10 cellular contexts compared by ENCODE assay signal in genomic region chr20:41178495-41178894, GRCh38. TPM values are rescaled to one million over a fixed set of nuclear protein-coding genes. Genes with fewer than 3 reads are reported as not detected.
DNase-seq lines count a peak whose midpoint lies in the region; ATAC-seq lines count a peak whose summit lies in the region.
"Had no signal": no experiment of that assay in that cellular context is flagged by ENCODE, and none has a peak within 500 bp of the region (broad histone marks: within the 10 kb centered on the region; RNA-seq: fewer than 3 reads in every experiment).

No MANE protein-coding gene starts in this region.

- H2BK12ac ChIP-seq in mesenchymal stem cell (ENCODE audit: low read length in 2 of 2): no peak overlapping the region

- no peaks in the 10 kb centered on the region for H3K27me3 ChIP-seq in mesenchymal stem cell (ENCODE audit: control insufficient read depth in 1 of 2, insufficient read depth in 1 of 2, low read length in 2 of 2)

- H2BK120ac ChIP-seq in mesenchymal stem cell (ENCODE audit: low read depth, low read length): no peak overlapping the region

- H3K4ac ChIP-seq in mesenchymal stem cell (ENCODE audit: low read depth in 1 of 2, low read length in 2 of 2): no peak overlapping the region

- H2AK5ac ChIP-seq in mesenchymal stem cell (ENCODE audit: low read length, severe bottlenecking): peak overlapping the region; percentile 77

- peaks cover 73% of the 10 kb centered on the region for H3K36me3 Mint-ChIP-seq in activated T-cell treated with anti-CD3 and anti-CD28 coated beads, Interleukin-2, amount 50 U/mL, for 24 hours (ENCODE audit: low read depth)
- no peaks in the 10 kb centered on the region for H3K36me3 Mint-ChIP-seq in activated T-cell treated with anti-CD3 and anti-CD28 coated beads, Interleukin-2, amount 50 U/mL, for 72 hours (ENCODE audit: insufficient read depth in 2 of 2)

- H3K4me3 Mint-ChIP-seq in activated T-cell treated with anti-CD3 and anti-CD28 coated beads, Interleukin-2, amount 50 U/mL, for 24 hours: no peak overlapping the region
- no peak overlapping the region for H3K4me3 Mint-ChIP-seq in activated T-cell treated with anti-CD3 and anti-CD28 coated beads, Interleukin-2, amount 50 U/mL, for 72 hours
- H3K4me3 Mint-ChIP-seq: stimulated activated naive B cell treated with anti-CD40 and anti-IgM and Interleukin-4, amounts not matched to agents 10 μg/mL and 1 μg/mL and 100 μg/mL, for 72 hours had no signal

- peak overlapping the region; percentile 85 for H3K27ac ChIP-seq in angular gyrus (ENCODE audit: low read depth, low read length)
- peak overlapping the region; percentile 4 for H3K27ac ChIP-seq in mesenchymal stem cell (ENCODE audit: low read length, poor library complexity, severe bottlenecking)
- H3K27ac ChIP-seq in temporal lobe (ENCODE audit: low read depth, low read length): peak overlapping the region; percentile 94

- H2AFZ ChIP-seq in mesenchymal stem cell (ENCODE audit: low read depth, low read length): no peak overlapping the region

- peak; percentile 7 for DNase-seq in activated T-cell treated with anti-CD3 and anti-CD28 coated beads, Interleukin-2, amount 50 U/mL, for 24 hours
- DNase-seq in activated T-cell treated with anti-CD3 and anti-CD28 coated beads, Interleukin-2, amount 50 U/mL, for 72 hours: no peak
- no peak for DNase-seq in mesenchymal stem cell
- no peak for DNase-seq in activated effector memory CD4-positive, alpha-beta T cell treated with Interleukin-2 at 50 U/mL for 16 hours
- no peak for DNase-seq in putamen (ENCODE audit: low spot score)
- no peak for DNase-seq in sciatic nerve (ENCODE audit: low spot score)
- DNase-seq: NCI-H526 treated with DMSO at 0.1 percent for 48 hours; stimulated activated naive B cell treated with anti-CD40 and anti-IgM and Interleukin-4, amounts not matched to agents 10 μg/mL and 1 μg/mL and 100 μg/mL, for 72 hours had no signal

- no peaks in the 10 kb centered on the region for H3K27me3 Mint-ChIP-seq in activated T-cell treated with anti-CD3 and anti-CD28 coated beads, Interleukin-2, amount 50 U/mL, for 24 hours
- H3K27me3 Mint-ChIP-seq in activated T-cell treated with anti-CD3 and anti-CD28 coated beads, Interleukin-2, amount 50 U/mL, for 72 hours (ENCODE audit: low read depth): no peaks in the 10 kb centered on the region
- H3K27me3 Mint-ChIP-seq: stimulated activated naive B cell treated with anti-CD40 and anti-IgM and Interleukin-4, amounts not matched to agents 10 μg/mL and 1 μg/mL and 100 μg/mL, for 72 hours had no signal

- no peak overlapping the region for H3K23ac ChIP-seq in mesenchymal stem cell (ENCODE audit: low read length in 2 of 2)

- 91% methylated on average over 6 of the region's 6 CpGs for WGBS in mesenchymal stem cell

- peaks cover 13% of the 10 kb centered on the region for H3K4me1 Mint-ChIP-seq in activated T-cell treated with anti-CD3 and anti-CD28 coated beads, Interleukin-2, amount 50 U/mL, for 24 hours (ENCODE audit: low read depth)
- peaks cover 10% of the 10 kb centered on the region for H3K4me1 Mint-ChIP-seq in activated T-cell treated with anti-CD3 and anti-CD28 coated beads, Interleukin-2, amount 50 U/mL, for 72 hours (ENCODE audit: low read depth)
- H3K4me1 Mint-ChIP-seq: stimulated activated naive B cell treated with anti-CD40 and anti-IgM and Interleukin-4, amounts not matched to agents 10 μg/mL and 1 μg/mL and 100 μg/mL, for 72 hours had no signal

- H3K27ac Mint-ChIP-seq in activated T-cell treated with anti-CD3 and anti-CD28 coated beads, Interleukin-2, amount 50 U/mL, for 24 hours: peak overlapping the region; percentile 39
- H3K27ac Mint-ChIP-seq in activated T-cell treated with anti-CD3 and anti-CD28 coated beads, Interleukin-2, amount 50 U/mL, for 72 hours: no peak overlapping the region
- H3K27ac Mint-ChIP-seq: stimulated activated naive B cell treated with anti-CD40 and anti-IgM and Interleukin-4, amounts not matched to agents 10 μg/mL and 1 μg/mL and 100 μg/mL, for 72 hours had no signal

- no peak overlapping the region for H4K91ac ChIP-seq in mesenchymal stem cell (ENCODE audit: low read length)

- H3K79me1 ChIP-seq in mesenchymal stem cell (replicated peaks; ENCODE audit: low read length, poor library complexity, severe bottlenecking): peaks cover 33% of the 10 kb centered on the region

- no peak for ATAC-seq in activated T-cell treated with anti-CD3 and anti-CD28 coated beads, Interleukin-2, amount 50 U/mL, for 72 hours (replicated peaks in 1 of 2)
- no peak for ATAC-seq in sciatic nerve
- ATAC-seq: stimulated activated naive B cell treated with anti-CD40 and anti-IgM and Interleukin-4, amounts not matched to agents 10 μg/mL and 1 μg/mL and 100 μg/mL, for 72 hours had no signal

- H2BK5ac ChIP-seq in mesenchymal stem cell (ENCODE audit: low read depth, low read length, poor library complexity, severe bottlenecking): no peak overlapping the region

- H3K4me2 ChIP-seq in mesenchymal stem cell (ENCODE audit: low read length, poor library complexity, severe bottlenecking): no peak overlapping the region

- no peak overlapping the region for H3K4me3 ChIP-seq in mesenchymal stem cell (ENCODE audit: insufficient read depth in 1 of 2, low read depth in 1 of 2, low read length in 2 of 2)

- no peaks in the 10 kb centered on the region for H3K9me3 ChIP-seq in mesenchymal stem cell (ENCODE audit: control insufficient read depth, low read length)

- H4K8ac ChIP-seq in mesenchymal stem cell (ENCODE audit: low read length): no peak overlapping the region

- intact Hi-C loops in sciatic nerve (cut with DNase I): loop anchor here (10.0 kb wide), 1 partner anchor 46 kb away; no protein-coding TSS in a partner anchor

- H3K18ac ChIP-seq in mesenchymal stem cell (ENCODE audit: low read depth in 1 of 2, low read length in 2 of 2): no peak overlapping the region

- peak overlapping the region; percentile 69 for H3K9ac ChIP-seq in mesenchymal stem cell (ENCODE audit: low read length)

- H2BK15ac ChIP-seq in mesenchymal stem cell (ENCODE audit: low read depth, poor library complexity, severe bottlenecking): no peak overlapping the region

- peaks cover 51 to 55% of the 10 kb centered on the region in 2 experiments for H3K36me3 ChIP-seq in mesenchymal stem cell (ENCODE audit: control insufficient read depth in 1 of 2, insufficient read depth in 2 of 2, low read depth in 1 of 2, low read length in 2 of 2)

- peaks cover 37% of the 10 kb centered on the region for H3K4me1 ChIP-seq in mesenchymal stem cell (ENCODE audit: control insufficient read depth, insufficient read depth, low read depth, low read length)

- no peak overlapping the region for H3K14ac ChIP-seq in mesenchymal stem cell (ENCODE audit: low read length in 2 of 2)

- H3K9me3 Mint-ChIP-seq in activated T-cell treated with anti-CD3 and anti-CD28 coated beads, Interleukin-2, amount 50 U/mL, for 24 hours: no peaks in the 10 kb centered on the region
- H3K9me3 Mint-ChIP-seq in activated T-cell treated with anti-CD3 and anti-CD28 coated beads, Interleukin-2, amount 50 U/mL, for 72 hours: no peaks in the 10 kb centered on the region
- H3K9me3 Mint-ChIP-seq: stimulated activated naive B cell treated with anti-CD40 and anti-IgM and Interleukin-4, amounts not matched to agents 10 μg/mL and 1 μg/mL and 100 μg/mL, for 72 hours had no signal

RNA-seq across cellular contexts. Expression of gene PLCG1, which starts 41.2 kb away (rescaled TPM):
- total RNA-seq in activated T-cell treated with anti-CD3 and anti-CD28 coated beads, Interleukin-2, amount 50 U/mL, for 72 hours: 100 to 1,000 TPM; 177 to 221 TPM
- polyA plus RNA-seq in mesenchymal stem cell (2013, experiment 1 of 2): 44.2 TPM
- polyA plus RNA-seq in mesenchymal stem cell (2013, experiment 2 of 2): 42.6 TPM
- total RNA-seq in temporal lobe (82.1 TPM), sciatic nerve (148 TPM)

Comparison
In these comparisons a context has a peak if more than half of its experiments do, and no peak if none do; other contexts are left out.
1. H3K27ac ChIP-seq: peak in every context shown above with its lines; median percentile 94 in temporal lobe; 85 in angular gyrus; 4 in mesenchymal stem cell.